ENCODE assay signal across 8 cellular contexts in genomic region chr15:100602064-100602821, GRCh38. TPM values are rescaled to one million over a fixed set of nuclear protein-coding genes. Genes with fewer than 3 reads are reported as not detected.
DNase-seq lines count a peak whose midpoint lies in the region; ATAC-seq and TF ChIP-seq lines count a peak whose summit lies in the region.

ASB7 (plus strand) TSS chr15:100602589; CDS start chr15:100612217, 9,628 bp downstream.
LINS1 (minus strand) TSS chr15:100602184; CDS start chr15:100580842, 21,342 bp downstream.

- H3K27me3 ChIP-seq in CD8-positive, alpha-beta T cell (ENCODE audit: insufficient read depth, low read length), result no peaks in the 10 kb centered on the region
- H3K27me3 ChIP-seq in lower lobe of right lung (ENCODE audit: low read depth), result no peaks in the 10 kb centered on the region

- H3K27ac ChIP-seq in CD8-positive, alpha-beta T cell (ENCODE audit: low read depth, low read length), result peak within 1 kb of the TSS; percentile 71
- peak within 1 kb of the TSS; percentile 87 for H3K27ac ChIP-seq in lower lobe of right lung

- CTCF ChIA-PET in CD8-positive, alpha-beta T cell (lab: Charles Lee), result interaction anchor here (1.0 to 2.6 kb wide), 5 partner anchors 30 to 674 kb away, joined by 3 to 10 read pairs (median 4); no protein-coding TSS in a partner anchor

- H3K9me3 Mint-ChIP-seq in CD8-positive, alpha-beta T cell, result no peaks in the 10 kb centered on the region

- no peaks in the 10 kb centered on the region for H3K27me3 Mint-ChIP-seq in CD8-positive, alpha-beta T cell (ENCODE audit: low read depth)

- peaks cover 58% of the 10 kb centered on the region for H3K4me1 ChIP-seq in CD8-positive, alpha-beta T cell (ENCODE audit: insufficient read depth, low read length)
- peaks cover 32% of the 10 kb centered on the region for H3K4me1 ChIP-seq in lower lobe of right lung

- H3K27ac Mint-ChIP-seq in CD8-positive, alpha-beta T cell, result peak within 1 kb of the TSS; percentile 93

- H3K4me1 Mint-ChIP-seq in CD8-positive, alpha-beta T cell (ENCODE audit: low read depth), result peaks cover 64% of the 10 kb centered on the region

- peak; percentile 89 for ATAC-seq in CD8-positive, alpha-beta T cell
- ATAC-seq in GM19467 (IDR thresholded peaks at IDR 0.05; ENCODE audit: unreplicated experiment) (peak; percentile 89), lower lobe of right lung (peak; percentile 98 to 99)

- no peaks in the 10 kb centered on the region for H3K9me3 ChIP-seq in CD8-positive, alpha-beta T cell (ENCODE audit: low read length)
- H3K9me3 ChIP-seq in lower lobe of right lung, result no peaks in the 10 kb centered on the region

- peak within 1 kb of the TSS; percentile 90 for H3K4me3 ChIP-seq in CD8-positive, alpha-beta T cell (ENCODE audit: low read depth, low read length)
- H3K4me3 ChIP-seq in lower lobe of right lung, result peak within 1 kb of the TSS; percentile 93

- H3K4me3 Mint-ChIP-seq in CD8-positive, alpha-beta T cell, result no peak within 1 kb of the TSS

- no peak for TF ChIP-seq CTCF in CD8-positive, alpha-beta T cell (IDR thresholded peaks at IDR 0.05)
- no peak for TF ChIP-seq CTCF in lower lobe of right lung (IDR thresholded peaks at IDR 0.05)

- peaks cover 38% of the 10 kb centered on the region for H3K36me3 Mint-ChIP-seq in CD8-positive, alpha-beta T cell

- H3K36me3 ChIP-seq in CD8-positive, alpha-beta T cell (ENCODE audit: insufficient read depth, low read length), result no peaks in the 10 kb centered on the region
- peaks cover 19% of the 10 kb centered on the region for H3K36me3 ChIP-seq in lower lobe of right lung

- intact Hi-C loops in CD8-positive, alpha-beta T cell (cut with DNase I, micrococcal nuclease), result loop anchor here (1.0 to 10.0 kb wide), 14 partner anchors 29 to 1957 kb away; partner anchors contain the start of genes LYSMD4 (in 2 of the 2), SELENOS (in 2 of the 2), TARS3 (in 2 of the 2) and ADAMTS17 (in 1 of the 2)
- intact Hi-C loops in lower lobe of right lung (cut with DNase I), result no loop called here

- POLR2A ChIA-PET in CD8-positive, alpha-beta T cell (lab: Charles Lee), result interaction anchor here (0.6 to 1.5 kb wide), 6 partner anchors 9 to 692 kb away, joined by 3 to 5 read pairs (median 3); partner anchors contain the start of gene ADAMTS17

- peak; percentile 99 to 100 (median 100) for DNase-seq in CD8-positive, alpha-beta T cell
- DNase-seq in HS-27A (ENCODE audit: low read depth), result peak; percentile 100
- peak; percentile 99 for DNase-seq in NK-92 (lab: John Stamatoyannopoulos, UW; ENCODE audit: unreplicated experiment)
- peak; percentile 99 to 100 for DNase-seq in activated CD8-positive, alpha-beta memory T cell treated with anti-CD3 and anti-CD28 coated beads for 1 hour (ENCODE audit: extremely low read depth in 1 of 2, low read depth in 1 of 2)
- DNase-seq in effector CD4-positive, alpha-beta T cell, result peak; percentile 100
- DNase-seq in lower lobe of right lung, result peak; percentile 100
- peak; percentile 98 to 100 (median 99) for DNase-seq in stimulated activated CD4-positive, alpha-beta T cell treated with anti-CD3 and anti-CD28 coated beads, TNF-alpha, amount 100 ng/mL, for 24 hours (ENCODE audit: low read depth in 3 of 3)

RNA-seq across cellular contexts. Expression of gene ASB7, which starts in this region (rescaled TPM):
- total RNA-seq in CD8-positive, alpha-beta T cell, result 10 to 100 TPM; 17.2 to 19.9 TPM
- total RNA-seq in lower lobe of right lung, result 14.3 TPM

RNA-seq across cellular contexts. Expression of gene LINS1, which starts in this region (rescaled TPM):
- 10 to 100 TPM; 42.8 to 45.9 TPM for total RNA-seq in CD8-positive, alpha-beta T cell
- total RNA-seq in lower lobe of right lung, result 18.8 TPM

Comparison
In these comparisons a context has a peak if more than half of its experiments do, and no peak if none do; other contexts are left out.
1. Peak in every context shown above with its lines: DNase-seq, ATAC-seq, H3K4me3 ChIP-seq and H3K27ac ChIP-seq.